ENCODE assay signal across 12 cellular contexts in genomic region chr14:99579903-99580570, GRCh38. TPM values are rescaled to one million over a fixed set of nuclear protein-coding genes. Genes with fewer than 3 reads are reported as not detected.
A peak's percentile ranks its signal among the peaks of the same experiment; 100 is the strongest.
DNase-seq lines count a peak whose midpoint lies in the region; ATAC-seq and TF ChIP-seq lines count a peak whose summit lies in the region.
"Had no signal": no experiment of that assay in that cellular context is flagged by ENCODE, and none has a peak within 500 bp of the region (broad histone marks: within the 10 kb centered on the region; RNA-seq: fewer than 3 reads in every experiment).

No MANE protein-coding gene starts in this region.

- peak overlapping the region; percentile 11 for H3K9ac ChIP-seq in endodermal cell (ENCODE audit: extremely low read depth, low read length, poor library complexity, severe bottlenecking)
- H3K9ac ChIP-seq in mucosa of stomach (ENCODE audit: low read length): peak overlapping the region; percentile 78

- no peak for TF ChIP-seq CTCF in endodermal cell (conservative IDR thresholded peaks at IDR 0.05)

- CTCF ChIA-PET in activated naive CD4-positive, alpha-beta T cell treated with anti-CD3 and anti-CD28 coated beads for 36 hours (lab: Charles Lee): no interaction called here

- 44 to 60% methylated on average over 5 to 13 of the region's 14 CpGs for WGBS in endodermal cell (ENCODE audit: insufficient coverage in 1 of 2, insufficient read length in 1 of 2), 2 experiments

- H3K27me3 ChIP-seq in endodermal cell (ENCODE audit: control insufficient read depth, insufficient read depth, low read length, poor library complexity, severe bottlenecking): no peaks in the 10 kb centered on the region
- no peaks in the 10 kb centered on the region for H3K27me3 ChIP-seq in mucosa of stomach (ENCODE audit: control insufficient read depth, insufficient read depth, low read length)

- H3K9me3 ChIP-seq in endodermal cell (ENCODE audit: control insufficient read depth, low read length) (no peaks in the 10 kb centered on the region), mucosa of stomach (ENCODE audit: control insufficient read depth, low read length) (no peaks in the 10 kb centered on the region)

- H3K27ac Mint-ChIP-seq in endodermal cell: peak overlapping the region; percentile 66
- H3K27ac Mint-ChIP-seq in activated naive CD4-positive, alpha-beta T cell treated with anti-CD3 and anti-CD28 coated beads for 36 hours: no peak overlapping the region
- H3K27ac Mint-ChIP-seq: stimulated activated memory B cell treated with anti-CD40 and anti-IgM and Interleukin-4, amounts not matched to agents 10 μg/mL and 1 μg/mL and 100 μg/mL, for 72 hours; T-helper 2 cell treated with Interferon-gamma antibody and Interleukin-4, amounts not matched to agents 5 μg/mL and 100 μg/mL, for 36 hours had no signal

- no peak overlapping the region for H3K4me3 Mint-ChIP-seq in endodermal cell
- no peak overlapping the region for H3K4me3 Mint-ChIP-seq in activated naive CD4-positive, alpha-beta T cell treated with anti-CD3 and anti-CD28 coated beads for 36 hours
- H3K4me3 Mint-ChIP-seq: neural crest cell; stimulated activated memory B cell treated with anti-CD40 and anti-IgM and Interleukin-4, amounts not matched to agents 10 μg/mL and 1 μg/mL and 100 μg/mL, for 72 hours; T-helper 2 cell treated with Interferon-gamma antibody and Interleukin-4, amounts not matched to agents 5 μg/mL and 100 μg/mL, for 36 hours had no signal

- peak overlapping the region; percentile 82 for H3K27ac ChIP-seq in endodermal cell (ENCODE audit: low read depth, low read length)

- H3K4me1 ChIP-seq in endodermal cell (ENCODE audit: control insufficient read depth, insufficient read depth, low read length): peaks cover 36% of the 10 kb centered on the region
- H3K4me1 ChIP-seq in mucosa of stomach (ENCODE audit: control insufficient read depth, insufficient read depth, low read length): peaks cover 61% of the 10 kb centered on the region

- ATAC-seq in GM21619 (IDR thresholded peaks at IDR 0.05; ENCODE audit: unreplicated experiment): no peak
- no peak for ATAC-seq in GM18870 (IDR thresholded peaks at IDR 0.05; ENCODE audit: unreplicated experiment)

- H3K27me3 Mint-ChIP-seq in endodermal cell (ENCODE audit: insufficient read depth): no peaks in the 10 kb centered on the region
- H3K27me3 Mint-ChIP-seq in activated naive CD4-positive, alpha-beta T cell treated with anti-CD3 and anti-CD28 coated beads for 36 hours (ENCODE audit: low read depth): no peaks in the 10 kb centered on the region

- no peak overlapping the region for H3K4me3 ChIP-seq in endodermal cell (ENCODE audit: low read length)
- H3K4me3 ChIP-seq in mucosa of stomach (ENCODE audit: low read length): no peak overlapping the region

- peak; percentile 56 for DNase-seq in AG08395 (ENCODE audit: low spot score)
- DNase-seq in NCI-H2227 (lab: John Stamatoyannopoulos, UW; ENCODE audit: unreplicated experiment): peak; percentile 55
- DNase-seq in endodermal cell: peak; percentile 88
- DNase-seq in stimulated activated CD4-positive, alpha-beta T cell treated with anti-CD3 and anti-CD28 coated beads, Interleukin-2, amount 100 ng/mL, for 24 hours: no peak
- DNase-seq in activated naive CD4-positive, alpha-beta T cell treated with anti-CD3 and anti-CD28 coated beads for 36 hours: no peak
- DNase-seq: Kasumi-1 had no signal

- H3K36me3 ChIP-seq in endodermal cell (ENCODE audit: control insufficient read depth, insufficient read depth, low read length): peaks cover 6% of the 10 kb centered on the region
- H3K36me3 ChIP-seq in mucosa of stomach (ENCODE audit: control insufficient read depth, insufficient read depth, low read length): no peaks in the 10 kb centered on the region

- peaks cover 29% of the 10 kb centered on the region for H3K4me1 Mint-ChIP-seq in endodermal cell
- no peaks in the 10 kb centered on the region for H3K4me1 Mint-ChIP-seq in activated naive CD4-positive, alpha-beta T cell treated with anti-CD3 and anti-CD28 coated beads for 36 hours (ENCODE audit: low read depth)

- no peaks in the 10 kb centered on the region for H3K9me3 Mint-ChIP-seq in endodermal cell
- H3K9me3 Mint-ChIP-seq in activated naive CD4-positive, alpha-beta T cell treated with anti-CD3 and anti-CD28 coated beads for 36 hours: no peaks in the 10 kb centered on the region
- H3K9me3 Mint-ChIP-seq: neural crest cell; stimulated activated memory B cell treated with anti-CD40 and anti-IgM and Interleukin-4, amounts not matched to agents 10 μg/mL and 1 μg/mL and 100 μg/mL, for 72 hours; T-helper 2 cell treated with Interferon-gamma antibody and Interleukin-4, amounts not matched to agents 5 μg/mL and 100 μg/mL, for 36 hours had no signal

- intact Hi-C loops in activated naive CD4-positive, alpha-beta T cell treated with anti-CD3 and anti-CD28 coated beads for 36 hours (cut with micrococcal nuclease): no loop called here

- H3K36me3 Mint-ChIP-seq in endodermal cell (ENCODE audit: low read depth): no peaks in the 10 kb centered on the region
- no peaks in the 10 kb centered on the region for H3K36me3 Mint-ChIP-seq in activated naive CD4-positive, alpha-beta T cell treated with anti-CD3 and anti-CD28 coated beads for 36 hours (ENCODE audit: low read depth)
- H3K36me3 Mint-ChIP-seq: stimulated activated memory B cell treated with anti-CD40 and anti-IgM and Interleukin-4, amounts not matched to agents 10 μg/mL and 1 μg/mL and 100 μg/mL, for 72 hours had no signal

RNA-seq across cellular contexts. Expression of gene CCDC85C, which starts 24.0 kb away (rescaled TPM):
- total RNA-seq in endodermal cell: 10 to 100 TPM; 32.8 to 45.8 TPM
- polyA plus RNA-seq in endodermal cell (2013, experiment 1 of 2): 63.0 TPM
- 64.5 TPM for polyA plus RNA-seq in endodermal cell (2013, experiment 2 of 2)
- total RNA-seq in activated naive CD4-positive, alpha-beta T cell treated with anti-CD3 and anti-CD28 coated beads for 36 hours: 10 to 100 TPM; 11.3 to 12.7 TPM

Comparison
In these comparisons a context has a peak if more than half of its experiments do, and no peak if none do; other contexts are left out.
1. DNase-seq: peak in AG08395 (single experiment), NCI-H2227 (single experiment) and endodermal cell (single experiment); none in stimulated activated CD4-positive, alpha-beta T cell treated with anti-CD3 and anti-CD28 coated beads, Interleukin-2, amount 100 ng/mL, for 24 hours (0 of 2) and activated naive CD4-positive, alpha-beta T cell treated with anti-CD3 and anti-CD28 coated beads for 36 hours (single experiment).